In genomic region chr14:49861923-49862673, GRCh38 we compare ENCODE assay signal across 9 cellular contexts. TPM values are rescaled to one million over a fixed set of nuclear protein-coding genes. Genes with fewer than 3 reads are reported as not detected.
DNase-seq lines count a peak whose midpoint lies in the region; ATAC-seq and TF ChIP-seq lines count a peak whose summit lies in the region.
"Had no signal": no experiment of that assay in that cellular context is flagged by ENCODE, and none has a peak within 500 bp of the region (broad histone marks: within the 10 kb centered on the region; RNA-seq: fewer than 3 reads in every experiment).

No MANE protein-coding gene starts in this region.

- peak overlapping the region; percentile 61 to 76 for H3K4me3 ChIP-seq in CD4-positive, alpha-beta memory T cell (ENCODE audit: low read length in 2 of 2)
- H3K4me3 ChIP-seq in KMS-11 (IDR thresholded peaks at IDR 0.05; ENCODE audit: insufficient read depth, low read depth, low read length) = no peak overlapping the region

- H3K79me2 ChIP-seq in KMS-11 (ENCODE audit: insufficient read depth, low read depth) = no peaks in the 10 kb centered on the region; the same call in 1 of the 2 replicates

- intact Hi-C loops in CD4-positive, alpha-beta memory T cell (cut with micrococcal nuclease) = loop anchor here (1.0 to 5.0 kb wide), 10 partner anchors 9 to 1985 kb away; partner anchors contain the start of genes DMAC2L, L2HGDH, SOS2 and VCPKMT

- H3K9ac ChIP-seq in KMS-11 = peak overlapping the region; percentile 78

- no peak overlapping the region for H3K27ac Mint-ChIP-seq in CD4-positive, alpha-beta memory T cell
- H3K27ac Mint-ChIP-seq in naive B cell = no peak overlapping the region
- H3K27ac Mint-ChIP-seq: dendritic cell treated with granulocyte-macrophage colony-stimulating factor and Interleukin-4, amounts not matched to agents 40 ng/mL and 50 ng/mL, for 4 days had no signal

- peak; percentile 85 to 91 (median 88) for DNase-seq in CD4-positive, alpha-beta memory T cell
- DNase-seq in activated T-cell treated with anti-CD3 and anti-CD28 coated beads, Interleukin-2, amount 50 U/mL, for 4 hours = peak; percentile 79
- DNase-seq in fibroblast of gingiva (ENCODE audit: low read depth) = peak; percentile 84
- peak; percentile 85 for DNase-seq in naive B cell
- DNase-seq in stimulated activated CD8-positive, alpha-beta memory T cell treated with anti-CD3 and anti-CD28 coated beads, Interleukin-7, amount 100 ng/mL, for 4 hours (ENCODE audit: low read depth in 2 of 2) = peak; percentile 71 to 75

- H3K4me1 Mint-ChIP-seq in CD4-positive, alpha-beta memory T cell = peaks cover 0 to 11% (median 6%) of the 10 kb centered on the region in 4 donors
- peaks cover 12% of the 10 kb centered on the region for H3K4me1 Mint-ChIP-seq in activated T-cell treated with anti-CD3 and anti-CD28 coated beads, Interleukin-2, amount 50 U/mL, for 4 hours (ENCODE audit: low read depth)
- peaks cover 9 to 23% (median 22%) of the 10 kb centered on the region in 3 donors for H3K4me1 Mint-ChIP-seq in naive B cell

- POLR2A ChIA-PET in CD4-positive, alpha-beta memory T cell (lab: Charles Lee; ENCODE audit: partially characterized antibody) = interaction anchor here (0.6 to 12.2 kb wide), 61 partner anchors 9 to 670 kb away, joined by 3 to 321 read pairs (median 5); partner anchors contain the start of genes ARF6, DMAC2L, DNAAF2 and KLHDC1

- H3K9me3 ChIP-seq in CD4-positive, alpha-beta memory T cell (ENCODE audit: control insufficient read depth in 1 of 2, low read length in 2 of 2) = no peaks in the 10 kb centered on the region

- H4K20me1 ChIP-seq in KMS-11 (ENCODE audit: insufficient read depth) = no peaks in the 10 kb centered on the region

- TF ChIP-seq CTCF in KMS-11 (conservative IDR thresholded peaks at IDR 0.05; ENCODE audit: low read depth, low read length) = peak; percentile 97

- H3K9me3 Mint-ChIP-seq in CD4-positive, alpha-beta memory T cell = peaks cover 0 to 11% (median 1%) of the 10 kb centered on the region in 8 donors
- no peaks in the 10 kb centered on the region for H3K9me3 Mint-ChIP-seq in activated T-cell treated with anti-CD3 and anti-CD28 coated beads, Interleukin-2, amount 50 U/mL, for 4 hours
- H3K9me3 Mint-ChIP-seq in naive B cell = peaks cover 0 to 17% (median 4%) of the 10 kb centered on the region in 7 donors
- H3K9me3 Mint-ChIP-seq: dendritic cell treated with granulocyte-macrophage colony-stimulating factor and Interleukin-4, amounts not matched to agents 40 ng/mL and 50 ng/mL, for 4 days had no signal

- no peak overlapping the region for H3K4me3 Mint-ChIP-seq in CD4-positive, alpha-beta memory T cell
- no peak overlapping the region for H3K4me3 Mint-ChIP-seq in activated T-cell treated with anti-CD3 and anti-CD28 coated beads, Interleukin-2, amount 50 U/mL, for 4 hours
- no peak overlapping the region for H3K4me3 Mint-ChIP-seq in naive B cell
- H3K4me3 Mint-ChIP-seq: dendritic cell treated with granulocyte-macrophage colony-stimulating factor and Interleukin-4, amounts not matched to agents 40 ng/mL and 50 ng/mL, for 4 days had no signal

- H3K27ac ChIP-seq in CD4-positive, alpha-beta memory T cell (ENCODE audit: low read depth, low read length) = peak overlapping the region; percentile 97
- H3K27ac ChIP-seq in KMS-11 = peak overlapping the region; percentile 88

- peaks cover 3 to 8% of the 10 kb centered on the region in 2 donors for H3K27me3 Mint-ChIP-seq in CD4-positive, alpha-beta memory T cell
- peaks cover 2% of the 10 kb centered on the region for H3K27me3 Mint-ChIP-seq in activated T-cell treated with anti-CD3 and anti-CD28 coated beads, Interleukin-2, amount 50 U/mL, for 4 hours (ENCODE audit: low read depth)
- no peaks in the 10 kb centered on the region for H3K27me3 Mint-ChIP-seq in naive B cell
- H3K27me3 Mint-ChIP-seq: dendritic cell treated with granulocyte-macrophage colony-stimulating factor and Interleukin-4, amounts not matched to agents 40 ng/mL and 50 ng/mL, for 4 days had no signal

- peaks cover 0 to 18% of the 10 kb centered on the region in 2 donors for H3K36me3 Mint-ChIP-seq in CD4-positive, alpha-beta memory T cell
- no peaks in the 10 kb centered on the region for H3K36me3 Mint-ChIP-seq in activated T-cell treated with anti-CD3 and anti-CD28 coated beads, Interleukin-2, amount 50 U/mL, for 4 hours (ENCODE audit: insufficient read depth)
- H3K36me3 Mint-ChIP-seq in naive B cell = peaks cover 0 to 4% of the 10 kb centered on the region in 2 donors

- H2AFZ ChIP-seq in KMS-11 (ENCODE audit: low read depth) = peak overlapping the region; percentile 60

- H3K4me2 ChIP-seq in KMS-11 = peak overlapping the region; percentile 63

- no peaks in the 10 kb centered on the region for H3K27me3 ChIP-seq in CD4-positive, alpha-beta memory T cell (ENCODE audit: insufficient read depth, low read length)
- H3K27me3 ChIP-seq in KMS-11 (ENCODE audit: insufficient read depth, low read depth) = no peaks in the 10 kb centered on the region

- CTCF ChIA-PET in CD4-positive, alpha-beta memory T cell (lab: Charles Lee; ENCODE audit: partially characterized antibody) = interaction anchor here (0.6 to 10.4 kb wide), 51 partner anchors 9 to 923 kb away, joined by 3 to 277 read pairs (median 5); partner anchors contain the start of genes ARF6, DNAAF2, KLHDC2 and MGAT2

- ATAC-seq in GM21447 (IDR thresholded peaks at IDR 0.05; ENCODE audit: unreplicated experiment) (peak; percentile 13), naive B cell (ENCODE audit: low read depth in 2 of 2) (peak; percentile 11 to 22)
- ATAC-seq in activated T-cell treated with anti-CD3 and anti-CD28 coated beads, Interleukin-2, amount 50 U/mL, for 4 hours = peak; percentile 36 to 42

- peaks cover 37% of the 10 kb centered on the region for H3K4me1 ChIP-seq in CD4-positive, alpha-beta memory T cell (ENCODE audit: insufficient read depth, low read length)
- peaks cover 49% of the 10 kb centered on the region for H3K4me1 ChIP-seq in KMS-11 (ENCODE audit: low read depth, poor library complexity, severe bottlenecking)

- H3K36me3 ChIP-seq in CD4-positive, alpha-beta memory T cell (ENCODE audit: insufficient read depth, low read length) = no peaks in the 10 kb centered on the region
- H3K36me3 ChIP-seq in KMS-11 (ENCODE audit: insufficient read depth) = no peaks in the 10 kb centered on the region

TF ChIP-seq in PFSK-1, 5 proteins besides CTCF, POLR2A, EP300 and RAD21:
- TF ChIP-seq REST (IDR thresholded peaks at IDR 0.05; ENCODE audit: insufficient read depth in 1 of 2, low read depth in 2 of 2, low read length in 2 of 2) = no peak
- TF ChIP-seq POLR2AphosphoS5 (IDR thresholded peaks at IDR 0.05; ENCODE audit: low read depth, low read length) = 0 out of 2 replicates have a peak, but pooled peaks have one; percentile 47
- TF ChIP-seq TAF1 (IDR thresholded peaks at IDR 0.05; ENCODE audit: borderline replicate concordance, insufficient read depth, low read length) = peak; percentile 71; the same call in 1 of the 2 replicates

RNA-seq across cellular contexts. Expression of gene NEMF, which starts 9.5 kb away (rescaled TPM):
- 100 to 1,000 TPM; 104 to 112 TPM for total RNA-seq in CD4-positive, alpha-beta memory T cell
- 10 to 100 TPM; 20.4 to 51.6 TPM for polyA plus RNA-seq in CD4-positive, alpha-beta memory T cell
- 14.9 TPM for polyA plus RNA-seq in PFSK-1 (2012; ENCODE audit: insufficient read length, low read depth)
- total RNA-seq in activated T-cell treated with anti-CD3 and anti-CD28 coated beads, Interleukin-2, amount 50 U/mL, for 4 hours = 10 to 100 TPM; 53.0 to 54.0 (median 53.2) TPM
- 10 to 100 TPM; 42.8 to 80.8 (median 50.0) TPM for polyA plus RNA-seq in naive B cell (ENCODE audit: low read depth in 6 of 6)

RNA-seq across cellular contexts. Expression of gene ARF6, which starts 30.8 kb away (rescaled TPM):
- 100 to 1,000 TPM; 116 to 124 TPM for total RNA-seq in CD4-positive, alpha-beta memory T cell
- polyA plus RNA-seq in CD4-positive, alpha-beta memory T cell = 100 to 1,000 TPM; 157 to 164 TPM
- polyA plus RNA-seq in PFSK-1 (2012; ENCODE audit: insufficient read length, low read depth) = 28.1 TPM
- total RNA-seq in activated T-cell treated with anti-CD3 and anti-CD28 coated beads, Interleukin-2, amount 50 U/mL, for 4 hours = 100 to 1,000 TPM; 134 to 148 (median 143) TPM
- polyA plus RNA-seq in naive B cell (ENCODE audit: low read depth in 6 of 6) = 100 to 1,000 TPM; 161 to 190 (median 184) TPM
